Comparison of ENCODE assay signal across 8 cellular contexts in the genomic region with DNA sequence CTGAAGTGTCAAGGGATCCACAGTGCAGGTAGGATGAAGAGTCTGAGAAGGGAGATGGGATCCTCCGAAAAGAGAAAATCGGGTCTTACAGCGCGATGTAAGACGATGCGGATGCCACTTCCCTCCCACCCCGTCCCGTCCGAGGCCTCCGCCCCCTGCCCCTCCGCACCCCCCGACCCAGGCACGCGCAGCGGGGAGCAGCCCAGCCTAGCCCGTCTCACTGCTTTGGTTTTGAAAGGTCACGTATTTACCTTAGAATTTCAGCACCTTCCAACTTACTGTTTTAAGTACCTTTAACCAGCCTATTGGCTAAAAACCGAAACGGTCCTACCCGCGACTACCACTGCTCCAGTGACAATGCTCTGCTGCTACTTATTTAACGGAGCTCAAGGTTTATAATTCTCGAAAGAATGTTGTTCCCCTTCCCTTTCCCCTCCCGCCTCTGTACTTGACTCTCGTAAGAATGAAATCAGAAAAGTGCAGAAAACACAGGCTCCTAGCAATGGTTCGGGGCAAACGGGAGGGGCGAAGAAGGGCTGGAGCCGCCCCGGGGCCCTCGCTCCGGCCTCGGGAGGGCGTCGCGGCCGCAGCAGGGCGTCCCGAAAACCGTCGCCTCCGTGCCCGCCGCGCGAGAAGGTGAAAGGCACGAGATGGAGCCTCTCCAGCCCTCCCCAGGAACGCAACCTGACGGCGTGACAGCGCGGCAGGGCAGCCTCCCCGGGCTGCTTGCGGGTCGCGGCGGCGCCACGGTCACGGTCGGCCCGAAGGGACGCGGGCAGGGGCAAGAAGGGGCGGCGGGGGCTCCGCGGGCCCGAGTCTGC. TPM values are rescaled to one million over a fixed set of nuclear protein-coding genes. Genes with fewer than 3 reads are reported as not detected.
DNase-seq lines count a peak whose midpoint lies in the region; ATAC-seq and TF ChIP-seq lines count a peak whose summit lies in the region.

No MANE protein-coding gene starts in this region.

- DNase-seq in activated effector memory CD4-positive, alpha-beta T cell treated with Interleukin-2 at 50 U/mL for 16 hours: peak; percentile 39
- peak; percentile 29 to 69 for DNase-seq in foreskin fibroblast
- DNase-seq in neural progenitor cell (ENCODE audit: low spot score): peak; percentile 73
- peak; percentile 28 to 88 for DNase-seq in upper lobe of left lung

- H3K27me3 ChIP-seq in ACC112 (ENCODE audit: insufficient read depth, low read length) (no peaks in the 10 kb centered on the region), OCI-LY3 (ENCODE audit: low read depth, low read length) (0 out of 2 replicates have a peak, but pooled peaks cover 7% of the 10 kb centered on the region), neural progenitor cell (peaks cover 5% of the 10 kb centered on the region), upper lobe of left lung (no peaks in the 10 kb centered on the region)

- peak overlapping the region; percentile 87 for H2AFZ ChIP-seq in ACC112 (ENCODE audit: low read length, unreplicated experiment)
- 0 out of 2 replicates have a peak overlapping the region, but pooled peaks have one; percentile 2 for H2AFZ ChIP-seq in OCI-LY3 (ENCODE audit: low read depth, low read length)
- peak overlapping the region; percentile 84 for H2AFZ ChIP-seq in neural progenitor cell (replicated peaks)

- peaks cover 30% of the 10 kb centered on the region for H3F3A ChIP-seq in neural progenitor cell (ENCODE audit: low read depth)

- TF ChIP-seq POLR2A in upper lobe of left lung (IDR thresholded peaks at IDR 0.05): no peak

- no peaks in the 10 kb centered on the region for H3K36me3 Mint-ChIP-seq in neural progenitor cell

- peaks cover 7% of the 10 kb centered on the region for H3K79me2 ChIP-seq in ACC112 (ENCODE audit: control insufficient read depth, insufficient read depth, low read length, unreplicated experiment)
- peaks cover 11% of the 10 kb centered on the region; the same call in 1 of the 2 replicates for H3K79me2 ChIP-seq in OCI-LY3 (ENCODE audit: low read length)
- H3K79me2 ChIP-seq in neural progenitor cell (ENCODE audit: low read depth): peaks cover 27% of the 10 kb centered on the region

- no peak for TF ChIP-seq EP300 in upper lobe of left lung (IDR thresholded peaks at IDR 0.05)

- peaks cover 3% of the 10 kb centered on the region for H3K9me3 Mint-ChIP-seq in neural progenitor cell

- peaks cover 9% of the 10 kb centered on the region for H3K27me3 Mint-ChIP-seq in neural progenitor cell (ENCODE audit: insufficient read depth, low read depth)

- 0 to 1% methylated on average over 25 to 47 of the region's 69 CpGs for WGBS in upper lobe of left lung, 2 donors

- TF ChIP-seq CTCF in OCI-LY3 (IDR thresholded peaks at IDR 0.05; ENCODE audit: low read depth, low read length): 0 out of 2 replicates have a peak, but pooled peaks have one; percentile 4
- TF ChIP-seq CTCF in foreskin fibroblast (IDR thresholded peaks at IDR 0.05; ENCODE audit: low read depth, low read length): peak; percentile 12
- TF ChIP-seq CTCF in neural progenitor cell (IDR thresholded peaks at IDR 0.05): no peak
- peak in 2 of 6 experiments; percentile 13 to 31 for TF ChIP-seq CTCF in upper lobe of left lung (IDR thresholded peaks at IDR 0.05)

- no peaks in the 10 kb centered on the region for H3K9me3 ChIP-seq in OCI-LY3 (ENCODE audit: insufficient read depth, low read length)
- H3K9me3 ChIP-seq in neural progenitor cell (ENCODE audit: low read depth): no peaks in the 10 kb centered on the region
- H3K9me3 ChIP-seq in upper lobe of left lung: no peaks in the 10 kb centered on the region

- H3K4me2 ChIP-seq in OCI-LY3 (ENCODE audit: low read length) (peak overlapping the region; percentile 87), neural progenitor cell (peak overlapping the region; percentile 84)

- peak overlapping the region; percentile 95 for H3K4me3 Mint-ChIP-seq in neural progenitor cell

- H3K27ac Mint-ChIP-seq in neural progenitor cell: no peak overlapping the region

- ATAC-seq in GM18858 (IDR thresholded peaks at IDR 0.05; ENCODE audit: unreplicated experiment) (peak; percentile 8), HG03064 (IDR thresholded peaks at IDR 0.05; ENCODE audit: low read depth, unreplicated experiment) (peak; percentile 27), upper lobe of left lung (ENCODE audit: low FRiP score in 2 of 2) (peak; percentile 0 to 52)

- H4K20me1 ChIP-seq in OCI-LY3 (ENCODE audit: insufficient read depth, low read length) (no peaks in the 10 kb centered on the region), neural progenitor cell (ENCODE audit: low read depth) (peaks cover 11% of the 10 kb centered on the region)

- H3K36me3 ChIP-seq in ACC112 (ENCODE audit: insufficient read depth, low read length) (no peaks in the 10 kb centered on the region), OCI-LY3 (replicated peaks; ENCODE audit: low read depth, low read length) (no peaks in the 10 kb centered on the region), neural progenitor cell (no peaks in the 10 kb centered on the region), upper lobe of left lung (no peaks in the 10 kb centered on the region)

- peak overlapping the region; percentile 60 for H3K9ac ChIP-seq in OCI-LY3 (ENCODE audit: low read length)
- H3K9ac ChIP-seq in neural progenitor cell: peak overlapping the region; percentile 90

- H3K27ac ChIP-seq in ACC112 (ENCODE audit: low read depth, low read length) (peak overlapping the region; percentile 75), OCI-LY3 (ENCODE audit: low read length) (peak overlapping the region; percentile 46), neural progenitor cell (peak overlapping the region; percentile 87), upper lobe of left lung (peak overlapping the region; percentile 93 to 98 (median 98))

- peaks cover 5% of the 10 kb centered on the region for H3K4me1 ChIP-seq in ACC112 (ENCODE audit: control insufficient read depth, insufficient read depth, low read length, unreplicated experiment)
- H3K4me1 ChIP-seq in OCI-LY3 (ENCODE audit: low read length): peaks cover 5% of the 10 kb centered on the region; the same call in 1 of the 2 replicates
- peaks cover 9% of the 10 kb centered on the region for H3K4me1 ChIP-seq in neural progenitor cell
- H3K4me1 ChIP-seq in upper lobe of left lung: peaks cover 13 to 19% (median 16%) of the 10 kb centered on the region in 4 donors

- H3K4me1 Mint-ChIP-seq in neural progenitor cell: peaks cover 16% of the 10 kb centered on the region

- H3K4me3 ChIP-seq in ACC112 (ENCODE audit: low read depth, low read length) (peak overlapping the region; percentile 88), OCI-LY3 (ENCODE audit: low read length) (peak overlapping the region; percentile 82), foreskin fibroblast (ENCODE audit: low read depth in 1 of 2, low read length in 2 of 2) (peak overlapping the region; percentile 85 to 97), neural progenitor cell (peak overlapping the region; percentile 83), upper lobe of left lung (peak overlapping the region; percentile 89 to 96 (median 92))

RNA-seq across cellular contexts. Expression of a gene that starts 0.7 kb away (rescaled TPM):
- total RNA-seq in neural progenitor cell (ENCODE audit: low replicate concordance): 21.5 and 31.5 TPM in 2 replicates
- total RNA-seq in upper lobe of left lung: 100 to 1,000 TPM in 2 of 6 donors, 10 to 100 TPM in 4; 45.1 to 155 (median 68.0) TPM

RNA-seq across cellular contexts. Expression of a gene that starts 12.4 kb away (rescaled TPM):
- total RNA-seq in neural progenitor cell (ENCODE audit: low replicate concordance) (3.8 and 4.7 TPM in 2 replicates), upper lobe of left lung (1 to 10 TPM in 5 of 6 donors, under 1 TPM in 1; 0.55 to 3.1 (median 1.6) TPM)

Comparison
In these comparisons a context has a peak if more than half of its experiments do, and no peak if none do; other contexts are left out.
1. Peak in every context shown above with its lines: DNase-seq, ATAC-seq, H3K4me3 ChIP-seq and H3K27ac ChIP-seq.
2. H2AFZ ChIP-seq: peak in every context shown above with its lines; median percentile 87 in ACC112; 84 in neural progenitor cell; 2 in OCI-LY3.
3. H3K27ac ChIP-seq: peak in every context shown above with its lines; median percentile 98 in upper lobe of left lung; 87 in neural progenitor cell; 75 in ACC112; 46 in OCI-LY3.